In genomic region chr2:218425531-218425930, GRCh38 we compare ENCODE assay signal across 33 cellular contexts. TPM values are rescaled to one million over a fixed set of nuclear protein-coding genes. Genes with fewer than 3 reads are reported as not detected.
"Had no signal": no experiment of that assay in that cellular context is flagged by ENCODE, and none has a peak within 500 bp of the region (broad histone marks: within the 10 kb centered on the region; RNA-seq: fewer than 3 reads in every experiment).

No MANE protein-coding gene starts in this region.

- H3K4me2 ChIP-seq: SK-N-SH had no signal

- H3K4me1 Mint-ChIP-seq: activated CD4-positive, alpha-beta T cell treated with anti-CD3 and anti-CD28 coated beads, Interleukin-2, amount 10 ng/mL, durations not matched to agents 24 days and 14 days; activated naive CD8-positive, alpha-beta T cell treated with anti-CD3 and anti-CD28 coated beads for 36 hours; activated T-helper 17 cell treated with anti-CD3 and anti-CD28 coated beads, Interleukin-2, amount 50 U/mL, for 72 hours had no signal

- H3K9me3 ChIP-seq: ascending aorta, SJSA1, SK-N-SH had no signal

- H3K27me3 Mint-ChIP-seq: activated CD4-positive, alpha-beta T cell treated with anti-CD3 and anti-CD28 coated beads, Interleukin-2, amount 10 ng/mL, durations not matched to agents 24 days and 14 days; activated CD8-positive, alpha-beta T cell treated with anti-CD3 and anti-CD28 coated beads for 36 hours; activated naive CD8-positive, alpha-beta T cell treated with anti-CD3 and anti-CD28 coated beads for 36 hours; activated T-helper 17 cell treated with anti-CD3 and anti-CD28 coated beads, Interleukin-2, amount 50 U/mL, for 72 hours had no signal

- H3K4me3 ChIP-seq: ascending aorta, cardiac muscle cell, SJSA1 had no signal

- H3K27me3 ChIP-seq: ascending aorta, cardiac muscle cell, SJSA1 had no signal

- H3K4me1 ChIP-seq: ascending aorta, SJSA1 had no signal

- H3K27ac Mint-ChIP-seq: activated CD4-positive, alpha-beta T cell treated with anti-CD3 and anti-CD28 coated beads, Interleukin-2, amount 10 ng/mL, durations not matched to agents 24 days and 14 days; activated CD8-positive, alpha-beta T cell treated with anti-CD3 and anti-CD28 coated beads for 36 hours; activated naive CD8-positive, alpha-beta T cell treated with anti-CD3 and anti-CD28 coated beads for 36 hours; activated T-cell treated with anti-CD3 and anti-CD28 coated beads, Interleukin-2, amount 50 U/mL, for 72 hours; activated T-helper 17 cell treated with anti-CD3 and anti-CD28 coated beads, Interleukin-2, amount 50 U/mL, for 72 hours; T-helper 1 cell treated with Interleukin-12 subunit alpha and Interleukin-12 subunit beta and Interleukin-4 antibody, amounts not matched to agents 30 μg/mL and 1 μg/mL, for 36 hours; T-helper 2 cell treated with Interferon-gamma antibody and Interleukin-4, amounts not matched to agents 5 μg/mL and 100 μg/mL, for 36 hours had no signal

- H3K36me3 Mint-ChIP-seq: activated naive CD8-positive, alpha-beta T cell treated with anti-CD3 and anti-CD28 coated beads for 36 hours had no signal

- H3K9me3 Mint-ChIP-seq: activated CD4-positive, alpha-beta T cell treated with anti-CD3 and anti-CD28 coated beads, Interleukin-2, amount 10 ng/mL, durations not matched to agents 24 days and 14 days; activated CD8-positive, alpha-beta T cell treated with anti-CD3 and anti-CD28 coated beads for 36 hours; activated naive CD8-positive, alpha-beta T cell treated with anti-CD3 and anti-CD28 coated beads for 36 hours; activated T-cell treated with anti-CD3 and anti-CD28 coated beads, Interleukin-2, amount 50 U/mL, for 72 hours; activated T-helper 17 cell treated with anti-CD3 and anti-CD28 coated beads, Interleukin-2, amount 50 U/mL, for 72 hours; T-helper 1 cell treated with Interleukin-12 subunit alpha and Interleukin-12 subunit beta and Interleukin-4 antibody, amounts not matched to agents 30 μg/mL and 1 μg/mL, for 36 hours; T-helper 2 cell treated with Interferon-gamma antibody and Interleukin-4, amounts not matched to agents 5 μg/mL and 100 μg/mL, for 36 hours had no signal

- H3K27ac ChIP-seq: ascending aorta, cardiac muscle cell, SJSA1 had no signal

- DNase-seq: activated CD4-positive, alpha-beta T cell treated with anti-CD3 and anti-CD28 coated beads, Interleukin-2, amount 10 ng/mL, durations not matched to agents 24 days and 14 days; activated CD4-positive, alpha-beta T cell treated with anti-CD3 and anti-CD28 coated beads, Interleukin-2, amount 50 U/mL, for 4 hours; activated CD8-positive, alpha-beta T cell treated with anti-CD3 and anti-CD28 coated beads for 36 hours; activated effector memory CD4-positive, alpha-beta T cell treated with anti-CD3 and anti-CD28 coated beads, Interleukin-2, amount 50 U/mL, for 16 hours; activated naive CD4-positive, alpha-beta T cell; activated naive CD4-positive, alpha-beta T cell treated with anti-CD3 and anti-CD28 coated beads, Interleukin-2, amount 50 U/mL, for 16 hours; activated naive CD8-positive, alpha-beta T cell treated with anti-CD3 and anti-CD28 coated beads for 36 hours; activated T-cell treated with anti-CD3 and anti-CD28 coated beads, Interleukin-2, amount 50 U/mL, for 1 hour; activated T-cell treated with anti-CD3 and anti-CD28 coated beads, Interleukin-2, amount 50 U/mL, for 72 hours; amniotic stem cell; Karpas-422; KBM-7; NCI-H1105 treated with DMSO at 0.1 percent for 48 hours; NCI-H1436; NCI-H1694; NCI-H1930; NCI-H2081 treated with DMSO at 0.1 percent for 48 hours; NCI-H226; NCI-H446 treated with DMSO at 0.1 percent for 48 hours; NCI-H524; NCI-H69; SHP77 treated with DMSO at 0.1 percent for 48 hours; SK-N-SH had no signal

- ATAC-seq: activated CD8-positive, alpha-beta T cell treated with anti-CD3 and anti-CD28 coated beads for 36 hours; activated T-cell treated with anti-CD3 and anti-CD28 coated beads, Interleukin-2, amount 50 U/mL, for 72 hours; activated T-helper 17 cell treated with anti-CD3 and anti-CD28 coated beads, Interleukin-2, amount 50 U/mL, for 72 hours; Panc1 had no signal

- H3K36me3 ChIP-seq: ascending aorta, cardiac muscle cell, SJSA1 had no signal

- H3K9ac ChIP-seq: SK-N-SH had no signal

- H3K4me3 Mint-ChIP-seq: activated CD4-positive, alpha-beta T cell treated with anti-CD3 and anti-CD28 coated beads, Interleukin-2, amount 10 ng/mL, durations not matched to agents 24 days and 14 days; activated CD8-positive, alpha-beta T cell treated with anti-CD3 and anti-CD28 coated beads for 36 hours; activated naive CD8-positive, alpha-beta T cell treated with anti-CD3 and anti-CD28 coated beads for 36 hours; activated T-cell treated with anti-CD3 and anti-CD28 coated beads, Interleukin-2, amount 50 U/mL, for 72 hours; activated T-helper 17 cell treated with anti-CD3 and anti-CD28 coated beads, Interleukin-2, amount 50 U/mL, for 72 hours; T-helper 1 cell treated with Interleukin-12 subunit alpha and Interleukin-12 subunit beta and Interleukin-4 antibody, amounts not matched to agents 30 μg/mL and 1 μg/mL, for 36 hours; T-helper 2 cell treated with Interferon-gamma antibody and Interleukin-4, amounts not matched to agents 5 μg/mL and 100 μg/mL, for 36 hours had no signal

RNA-seq across cellular contexts. Expression of gene VIL1, which starts 6.6 kb away (rescaled TPM):
- total RNA-seq: activated CD4-positive, alpha-beta T cell treated with anti-CD3 and anti-CD28 coated beads, Interleukin-2, amount 10 ng/mL, durations not matched to agents 24 days and 14 days; activated CD8-positive, alpha-beta memory T cell treated with anti-CD3 and anti-CD28 coated beads for 36 hours; activated CD8-positive, alpha-beta T cell treated with anti-CD3 and anti-CD28 coated beads for 36 hours; activated naive CD8-positive, alpha-beta T cell treated with anti-CD3 and anti-CD28 coated beads for 36 hours; activated T-cell treated with anti-CD3 and anti-CD28 coated beads, Interleukin-2, amount 50 U/mL, for 72 hours; ascending aorta; MCF 10A; RPMI7951; SJSA1 had no signal
